In genomic region chr10:96222441-96222840, GRCh38 we compare ENCODE assay signal across 20 cellular contexts. TPM values are rescaled to one million over a fixed set of nuclear protein-coding genes. Genes with fewer than 3 reads are reported as not detected.
DNase-seq lines count a peak whose midpoint lies in the region; ATAC-seq and TF ChIP-seq lines count a peak whose summit lies in the region.
"Had no signal": no experiment of that assay in that cellular context is flagged by ENCODE, and none has a peak within 500 bp of the region (broad histone marks: within the 10 kb centered on the region; RNA-seq: fewer than 3 reads in every experiment).

No MANE protein-coding gene starts in this region.

- DNase-seq in H9 (peak; percentile 65), WTC11 (ENCODE audit: low spot score) (peak; percentile 45), iPS DF 4.7 (ENCODE audit: extremely low read depth, low spot score) (peak; percentile 38), naive B cell (no peak), RKO (ENCODE audit: low spot score) (no peak)
- DNase-seq in activated CD8-positive, alpha-beta memory T cell treated with anti-CD3 and anti-CD28 coated beads, Interleukin-2, amount 50 U/mL, for 4 hours = no peak
- no peak for DNase-seq in activated T-helper 1 cell treated with anti-CD3 and anti-CD28 coated beads, Interleukin-12 subunit alpha, Interleukin-12 subunit beta, Interleukin-2, Interleukin-4 antibody, amounts not matched to agents 30 ng/mL and 10 ng/mL and 1 ng/mL, durations not matched to agents 14 hours and 24 hours and 36 hours (ENCODE audit: low spot score)
- DNase-seq: CD8-positive, alpha-beta T cell; DMS79; GOT3; NCI-H1694 treated with DMSO at 0.1 percent for 48 hours; NCI-H2107; NCI-H2227 treated with DMSO at 0.1 percent for 48 hours; NCI-H510A treated with DMSO at 0.1 percent for 48 hours; NCI-H774; PC-9; SJCRH30 had no signal

- H3T11ph ChIP-seq in H9 (ENCODE audit: low read length) = no peak overlapping the region

- intact Hi-C loops in activated T-helper 1 cell treated with anti-CD3 and anti-CD28 coated beads, Interleukin-12 subunit alpha, Interleukin-12 subunit beta, Interleukin-2, Interleukin-4 antibody, amounts not matched to agents 30 ng/mL and 10 ng/mL and 1 ng/mL, durations not matched to agents 14 hours and 24 hours and 36 hours (cut with micrococcal nuclease) = no loop called here

- no peak overlapping the region for H3K27ac ChIP-seq in H9 (ENCODE audit: insufficient read length, low read depth, low read length)
- H3K27ac ChIP-seq: PC-9, SJCRH30 had no signal

- H3K56ac ChIP-seq in H9 (ENCODE audit: insufficient read length, low read depth, low read length) = no peak overlapping the region

- H3K79me1 ChIP-seq in H9 (ENCODE audit: insufficient read depth, low read depth, low read length, poor library complexity, severe bottlenecking) = no peaks in the 10 kb centered on the region

- no peaks in the 10 kb centered on the region; the same call in 1 of the 2 replicates for H3K27me3 ChIP-seq in H9 (ENCODE audit: insufficient read depth, low read length)
- H3K27me3 ChIP-seq: BLaER1 treated with 17β-estradiol and CSF1 and Interleukin-3, amounts not matched to agents 10 nM and 100 nM; SJCRH30 had no signal

- no peaks in the 10 kb centered on the region for H4K20me1 ChIP-seq in H9 (ENCODE audit: control insufficient read depth, insufficient read depth, insufficient read length)
- H4K20me1 ChIP-seq: BLaER1 treated with 17β-estradiol and CSF1 and Interleukin-3, amounts not matched to agents 10 nM and 100 nM had no signal

- peak overlapping the region in 1 of 3 experiments; percentile 11; a peak in 2 of 7 replicates for H3K27ac Mint-ChIP-seq in H9
- H3K27ac Mint-ChIP-seq in WTC11 = peak overlapping the region; percentile 11; the same call in 1 of the 2 replicates
- H3K27ac Mint-ChIP-seq in naive B cell = peak overlapping the region in 5 of 6 donors; percentile 24 to 96 (median 74)
- no peak overlapping the region for H3K27ac Mint-ChIP-seq in activated T-helper 1 cell treated with anti-CD3 and anti-CD28 coated beads, Interleukin-12 subunit alpha, Interleukin-12 subunit beta, Interleukin-2, Interleukin-4 antibody, amounts not matched to agents 30 ng/mL and 10 ng/mL and 1 ng/mL, durations not matched to agents 14 hours and 24 hours and 36 hours
- H3K27ac Mint-ChIP-seq: CD8-positive, alpha-beta T cell had no signal

- no peak overlapping the region for H2BK120ac ChIP-seq in H9 (ENCODE audit: low read depth, low read length, poor library complexity, severe bottlenecking)

- H3K4me1 Mint-ChIP-seq in H9 = peaks cover 41 to 42% of the 10 kb centered on the region in 2 experiments
- peaks cover 41% of the 10 kb centered on the region for H3K4me1 Mint-ChIP-seq in WTC11
- peaks cover 4 to 19% (median 15%) of the 10 kb centered on the region in 3 donors for H3K4me1 Mint-ChIP-seq in naive B cell
- H3K4me1 Mint-ChIP-seq in activated T-helper 1 cell treated with anti-CD3 and anti-CD28 coated beads, Interleukin-12 subunit alpha, Interleukin-12 subunit beta, Interleukin-2, Interleukin-4 antibody, amounts not matched to agents 30 ng/mL and 10 ng/mL and 1 ng/mL, durations not matched to agents 14 hours and 24 hours and 36 hours (ENCODE audit: low read depth) = no peaks in the 10 kb centered on the region

- no peak overlapping the region for H3K4ac ChIP-seq in H9 (ENCODE audit: low read depth, low read length)

- H2BK20ac ChIP-seq in H9 (ENCODE audit: low read depth, low read length, poor library complexity, severe bottlenecking) = no peak overlapping the region

- H3K9ac ChIP-seq in H9 (ENCODE audit: extremely low read depth, insufficient read length, low read length) = no peak overlapping the region

- no peaks in the 10 kb centered on the region for H3K79me2 ChIP-seq in H9 (ENCODE audit: insufficient read depth, low read length)

- H4K5ac ChIP-seq in H9 (ENCODE audit: insufficient read length, low read depth, low read length) = no peak overlapping the region

- H3K4me1 ChIP-seq in H9 (ENCODE audit: insufficient read depth, low read length) = peaks cover 9% of the 10 kb centered on the region; the same call in 1 of the 2 replicates

- no peak overlapping the region for H3K18ac ChIP-seq in H9 (ENCODE audit: insufficient read length, low read depth, low read length)

- no peaks in the 10 kb centered on the region for H3K9me3 Mint-ChIP-seq in H9
- H3K9me3 Mint-ChIP-seq in WTC11 = no peaks in the 10 kb centered on the region
- H3K9me3 Mint-ChIP-seq in naive B cell = no peaks in the 10 kb centered on the region
- H3K9me3 Mint-ChIP-seq in activated T-helper 1 cell treated with anti-CD3 and anti-CD28 coated beads, Interleukin-12 subunit alpha, Interleukin-12 subunit beta, Interleukin-2, Interleukin-4 antibody, amounts not matched to agents 30 ng/mL and 10 ng/mL and 1 ng/mL, durations not matched to agents 14 hours and 24 hours and 36 hours = no peaks in the 10 kb centered on the region
- H3K9me3 Mint-ChIP-seq: CD8-positive, alpha-beta T cell had no signal

- no peaks in the 10 kb centered on the region; the same call in 1 of the 2 replicates for H3K27me3 Mint-ChIP-seq in H9 (ENCODE audit: low read depth)
- no peaks in the 10 kb centered on the region; the same call in none of the 2 replicates for H3K27me3 Mint-ChIP-seq in WTC11 (ENCODE audit: low read depth)
- H3K27me3 Mint-ChIP-seq in naive B cell = no peaks in the 10 kb centered on the region
- peaks cover 5% of the 10 kb centered on the region for H3K27me3 Mint-ChIP-seq in activated T-helper 1 cell treated with anti-CD3 and anti-CD28 coated beads, Interleukin-12 subunit alpha, Interleukin-12 subunit beta, Interleukin-2, Interleukin-4 antibody, amounts not matched to agents 30 ng/mL and 10 ng/mL and 1 ng/mL, durations not matched to agents 14 hours and 24 hours and 36 hours (ENCODE audit: insufficient read depth)

- CTCF ChIA-PET in WTC11 (lab: Charles Lee) = interaction anchor here (0.6 to 2.4 kb wide), 16 partner anchors 11 to 975 kb away, joined by 3 to 10 read pairs (median 4); partner anchors contain the start of genes TCTN3, TLL2 and ZNF518A

- ATAC-seq in WTC11 (peak; percentile 86), naive B cell (ENCODE audit: low read depth in 2 of 2) (no peak), HG03460 (IDR thresholded peaks at IDR 0.05; ENCODE audit: unreplicated experiment) (no peak)
- ATAC-seq: CD8-positive, alpha-beta T cell had no signal

- no peak overlapping the region for H2AK5ac ChIP-seq in H9 (ENCODE audit: insufficient read length, low read length)

- H3K9me3 ChIP-seq in H9 (ENCODE audit: control insufficient read depth, low read depth, low read length) = no peaks in the 10 kb centered on the region
- H3K9me3 ChIP-seq: BLaER1 treated with 17β-estradiol and CSF1 and Interleukin-3, amounts not matched to agents 10 nM and 100 nM; SJCRH30 had no signal

- TF ChIP-seq CTCF in H9 (conservative IDR thresholded peaks at IDR 0.05) (peak; percentile 24; the same call in 1 of the 3 replicates), WTC11 (IDR thresholded peaks at IDR 0.05) (no peak)

- WGBS in H9 (ENCODE audit: extremely low coverage, insufficient read length, low lambda C conversion rate) = no CpG with 5 or more reads among the region's 3 CpGs

- no peak overlapping the region for H4K91ac ChIP-seq in H9 (ENCODE audit: insufficient read length, low read depth, low read length)

- no peaks in the 10 kb centered on the region for H3K23me2 ChIP-seq in H9 (ENCODE audit: insufficient read length, low read depth, low read length, poor library complexity, severe bottlenecking)

- H3K4me2 ChIP-seq in H9 (ENCODE audit: insufficient read depth, insufficient read length, low read length) = no peak overlapping the region
- H3K4me2 ChIP-seq: PC-9 had no signal

- H2BK5ac ChIP-seq in H9 (ENCODE audit: insufficient read length, low read length) = no peak overlapping the region

- POLR2A ChIA-PET in WTC11 (lab: Charles Lee) = no interaction called here

- no peak overlapping the region for H2BK15ac ChIP-seq in H9 (ENCODE audit: low read depth, low read length)

- no peak overlapping the region for H2AFZ ChIP-seq in H9 (ENCODE audit: low read length)
- H2AFZ ChIP-seq: PC-9 had no signal

- H3K36me3 Mint-ChIP-seq in H9 (ENCODE audit: insufficient read depth in 1 of 3, low read depth in 3 of 3) = no peaks in the 10 kb centered on the region
- H3K36me3 Mint-ChIP-seq in WTC11 = no peaks in the 10 kb centered on the region
- peaks cover 38 to 44% of the 10 kb centered on the region in 2 donors for H3K36me3 Mint-ChIP-seq in naive B cell
- H3K36me3 Mint-ChIP-seq in activated T-helper 1 cell treated with anti-CD3 and anti-CD28 coated beads, Interleukin-12 subunit alpha, Interleukin-12 subunit beta, Interleukin-2, Interleukin-4 antibody, amounts not matched to agents 30 ng/mL and 10 ng/mL and 1 ng/mL, durations not matched to agents 14 hours and 24 hours and 36 hours (ENCODE audit: low read depth) = no peaks in the 10 kb centered on the region
- H3K36me3 Mint-ChIP-seq: CD8-positive, alpha-beta T cell had no signal

- H3K23ac ChIP-seq in H9 (ENCODE audit: insufficient read length, low read depth, low read length) = no peak overlapping the region

- no peak overlapping the region for H4K8ac ChIP-seq in H9 (replicated peaks; ENCODE audit: insufficient read length, low read depth, low read length)

- no peak overlapping the region for H2BK12ac ChIP-seq in H9 (ENCODE audit: insufficient read length, low read depth, low read length)

- peak overlapping the region in 1 of 2 experiments; percentile 1; a peak in 2 of 5 replicates for H3K4me3 Mint-ChIP-seq in H9
- H3K4me3 Mint-ChIP-seq in WTC11 = no peak overlapping the region
- peak overlapping the region in 1 of 8 donors; percentile 45 for H3K4me3 Mint-ChIP-seq in naive B cell
- no peak overlapping the region for H3K4me3 Mint-ChIP-seq in activated T-helper 1 cell treated with anti-CD3 and anti-CD28 coated beads, Interleukin-12 subunit alpha, Interleukin-12 subunit beta, Interleukin-2, Interleukin-4 antibody, amounts not matched to agents 30 ng/mL and 10 ng/mL and 1 ng/mL, durations not matched to agents 14 hours and 24 hours and 36 hours
- H3K4me3 Mint-ChIP-seq: CD8-positive, alpha-beta T cell had no signal

- no peak overlapping the region for H3K14ac ChIP-seq in H9 (ENCODE audit: insufficient read depth, low read length)

TF ChIP-seq in WTC11, 78 proteins besides CTCF, POLR2A, EP300 and RAD21 (continues in another document):
- TF ChIP-seq ZNF423 (CRISPR knock-in tag; IDR thresholded peaks at IDR 0.05) (peak; percentile 76), ELF4 (CRISPR knock-in tag; IDR thresholded peaks at IDR 0.05; ENCODE audit: low read depth) (no peak), ZNF121 (CRISPR knock-in tag; IDR thresholded peaks at IDR 0.05) (0 out of 2 replicates have a peak, but pooled peaks have one; percentile 7), NR1H2 (CRISPR knock-in tag; IDR thresholded peaks at IDR 0.05) (no peak), ZNF396 (CRISPR knock-in tag; IDR thresholded peaks at IDR 0.05; ENCODE audit: borderline replicate concordance) (no peak), ZBTB21 (CRISPR knock-in tag; IDR thresholded peaks at IDR 0.05; ENCODE audit: borderline replicate concordance) (no peak), GTF2I (CRISPR knock-in tag; conservative IDR thresholded peaks at IDR 0.05) (no peak)

RNA-seq across cellular contexts. Expression of gene BLNK, which starts 48.9 kb away (rescaled TPM):
- total RNA-seq in H9 (2021) (not detected in 2 replicates), WTC11 (2021) (not detected in 3 replicates)
- polyA plus RNA-seq in naive B cell (ENCODE audit: low read depth in 6 of 6) = 100 to 1,000 TPM; 152 to 280 (median 196) TPM
- total RNA-seq in activated T-helper 1 cell treated with anti-CD3 and anti-CD28 coated beads, Interleukin-12 subunit alpha, Interleukin-12 subunit beta, Interleukin-2, Interleukin-4 antibody, amounts not matched to agents 30 ng/mL and 10 ng/mL and 1 ng/mL, durations not matched to agents 14 hours and 24 hours and 36 hours = not detected in 2 replicates
- total RNA-seq: A673, SJCRH30 had no signal

Comparison
In these comparisons a context has a peak if more than half of its experiments do, and no peak if none do; other contexts are left out.
1. DNase-seq: peak in H9 (single experiment), WTC11 (single experiment) and iPS DF 4.7 (single experiment); none in naive B cell (single experiment), RKO (single experiment), activated CD8-positive, alpha-beta memory T cell treated with anti-CD3 and anti-CD28 coated beads, Interleukin-2, amount 50 U/mL, for 4 hours (single experiment) and activated T-helper 1 cell treated with anti-CD3 and anti-CD28 coated beads, Interleukin-12 subunit alpha, Interleukin-12 subunit beta, Interleukin-2, Interleukin-4 antibody, amounts not matched to agents 30 ng/mL and 10 ng/mL and 1 ng/mL, durations not matched to agents 14 hours and 24 hours and 36 hours (single experiment).